In the genomic region with DNA sequence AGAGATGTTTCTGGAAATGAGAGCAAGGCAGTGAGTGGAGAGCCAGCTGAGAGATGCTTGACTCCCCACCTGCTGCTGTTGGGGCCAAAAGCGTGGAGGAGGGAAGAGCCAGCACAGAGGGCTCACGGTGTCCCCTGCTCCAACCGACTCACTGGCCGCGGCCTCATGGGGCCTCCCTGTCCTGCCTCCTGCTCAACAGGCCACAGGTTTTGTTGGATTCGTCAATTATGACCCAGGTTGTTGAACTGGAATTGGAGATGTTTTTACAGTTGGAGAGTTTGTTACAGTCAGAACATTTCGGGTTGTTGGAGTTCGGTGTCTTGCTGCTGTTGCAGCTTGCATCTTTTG, we compare ENCODE assay signal across 16 cellular contexts. TPM values are rescaled to one million over a fixed set of nuclear protein-coding genes. Genes with fewer than 3 reads are reported as not detected.
A peak's percentile ranks its signal among the peaks of the same experiment; 100 is the strongest.
DNase-seq lines count a peak whose midpoint lies in the region; ATAC-seq and TF ChIP-seq lines count a peak whose summit lies in the region.
"Had no signal": no experiment of that assay in that cellular context is flagged by ENCODE, and none has a peak within 500 bp of the region (broad histone marks: within the 10 kb centered on the region; RNA-seq: fewer than 3 reads in every experiment).

No MANE protein-coding gene starts in this region.

- TF ChIP-seq CTCF in breast epithelium (IDR thresholded peaks at IDR 0.05) (no peak), mammary epithelial cell (conservative IDR thresholded peaks at IDR 0.05 in 1 of 2, IDR thresholded peaks at IDR 0.05 in 1 of 2; ENCODE audit: extremely low read depth in 1 of 2, insufficient read depth in 1 of 2, low read depth in 1 of 2, low read length in 2 of 2) (no peak), brain (conservative IDR thresholded peaks at IDR 0.05) (no peak), lower lobe of right lung (IDR thresholded peaks at IDR 0.05) (no peak), thoracic aorta (IDR thresholded peaks at IDR 0.05) (no peak), OCI-LY7 (conservative IDR thresholded peaks at IDR 0.05; ENCODE audit: low read length) (no peak)

- no peak overlapping the region for H3K4me3 Mint-ChIP-seq in brain
- H3K4me3 Mint-ChIP-seq: activated naive CD8-positive, alpha-beta T cell treated with anti-CD3 and anti-CD28 coated beads, Interleukin-2, amount 10 ng/mL, durations not matched to agents 7 days and 5 days; T-helper 2 cell treated with Interferon-gamma antibody and Interleukin-4, amounts not matched to agents 5 μg/mL and 100 μg/mL, for 36 hours had no signal

- CTCF ChIA-PET in mammary epithelial cell (lab: Charles Lee; ENCODE audit: low non-redundant PET) (no interaction called here), OCI-LY7 (lab: Charles Lee; ENCODE audit: unreplicated experiment) (no interaction called here)

- ATAC-seq in lower lobe of right lung (no peak), thoracic aorta (ENCODE audit: insufficient number of reproducible peaks, low FRiP score, low read depth) (no peak), sciatic nerve (no peak)

- DNase-seq in breast epithelium (ENCODE audit: low spot score in 2 of 2) (no peak), mammary epithelial cell (no peak), lower lobe of right lung (no peak), thoracic aorta (ENCODE audit: low spot score) (no peak), OCI-LY7 (ENCODE audit: low spot score) (no peak), sciatic nerve (ENCODE audit: low spot score) (no peak), NCI-H2029 treated with DMSO at 0.1 percent for 48 hours (lab: John Stamatoyannopoulos, UW) (no peak)
- DNase-seq: activated CD4-positive, CD25-positive, alpha-beta regulatory T cell treated with anti-CD3 and anti-CD28 coated beads, Interleukin-2, amount 50 U/mL, for 72 hours; activated naive CD8-positive, alpha-beta T cell treated with anti-CD3 and anti-CD28 coated beads, Interleukin-2, amount 10 ng/mL, durations not matched to agents 7 days and 5 days; Caco-2; naive B cell; NCI-H1436 treated with DMSO at 0.1 percent for 48 hours; NK-92 treated with Interleukin-12 subunit alpha and Interleukin-12 subunit beta, amount 100 ng/mL, for 24 hours; SHP77 had no signal

- no peak overlapping the region for H3K9ac ChIP-seq in mammary epithelial cell (ENCODE audit: insufficient read depth, low read length)

- WGBS in mammary epithelial cell (ENCODE audit: low coverage, missing lambda C conversion rate), result 73% methylated on average over 8 of the region's 8 CpGs

- no peaks in the 10 kb centered on the region for H3K27me3 Mint-ChIP-seq in brain
- H3K27me3 Mint-ChIP-seq: activated naive CD8-positive, alpha-beta T cell treated with anti-CD3 and anti-CD28 coated beads, Interleukin-2, amount 10 ng/mL, durations not matched to agents 7 days and 5 days; naive B cell had no signal

- peaks cover 0 to 3% (median 0%) of the 10 kb centered on the region in 5 experiments for H3K9me3 Mint-ChIP-seq in brain

- BruUV-seq in mammary epithelial cell (replicated peaks; lab: Mats Ljungman, UMichigan) (no TSS peak), OCI-LY7 (replicated peaks; lab: Mats Ljungman, UMichigan) (no TSS peak)

- H3K4me1 ChIP-seq in breast epithelium (peaks cover 39 to 49% of the 10 kb centered on the region in 2 donors), mammary epithelial cell (ENCODE audit: insufficient read depth, low read length) (peaks cover 36% of the 10 kb centered on the region), lower lobe of right lung (peaks cover 91% of the 10 kb centered on the region), thoracic aorta (ENCODE audit: control insufficient read depth in 1 of 2, low read depth in 2 of 2) (peaks cover 55 to 96% of the 10 kb centered on the region in 2 donors), OCI-LY7 (ENCODE audit: insufficient read depth, low read length, poor library complexity, severe bottlenecking) (peaks cover 2% of the 10 kb centered on the region)

- H3K27ac ChIP-seq in breast epithelium, result peak overlapping the region; percentile 76 to 88
- H3K27ac ChIP-seq in mammary epithelial cell (ENCODE audit: insufficient read depth, low read depth, low read length), result no peak overlapping the region
- H3K27ac ChIP-seq in lower lobe of right lung, result peak overlapping the region; percentile 61
- H3K27ac ChIP-seq in thoracic aorta, result peak overlapping the region; percentile 23 to 36
- no peak overlapping the region for H3K27ac ChIP-seq in OCI-LY7 (ENCODE audit: low read depth, low read length, poor library complexity, severe bottlenecking)

- H3K4me2 ChIP-seq in mammary epithelial cell (ENCODE audit: insufficient read depth, low read depth, low read length) (no peak overlapping the region), OCI-LY7 (ENCODE audit: low read length) (no peak overlapping the region)

- H4K20me1 ChIP-seq in mammary epithelial cell (ENCODE audit: insufficient read depth, low read length), result no peaks in the 10 kb centered on the region
- no peaks in the 10 kb centered on the region for H4K20me1 ChIP-seq in OCI-LY7 (ENCODE audit: insufficient read depth, low read length)

- H3K4me3 ChIP-seq in breast epithelium, result peak overlapping the region in 1 of 3 donors; percentile 41
- no peak overlapping the region for H3K4me3 ChIP-seq in mammary epithelial cell (replicated peaks in 1 of 3; ENCODE audit: insufficient read depth in 1 of 3, low read depth in 2 of 3, low read length in 3 of 3)
- no peak overlapping the region for H3K4me3 ChIP-seq in lower lobe of right lung
- peak overlapping the region; percentile 0 for H3K4me3 ChIP-seq in thoracic aorta
- H3K4me3 ChIP-seq in OCI-LY7 (ENCODE audit: low read depth, low read length, poor library complexity, severe bottlenecking), result no peak overlapping the region

- no peaks in the 10 kb centered on the region for H3K9me3 ChIP-seq in breast epithelium
- H3K9me3 ChIP-seq in mammary epithelial cell (replicated peaks; ENCODE audit: insufficient read depth, low read length), result no peaks in the 10 kb centered on the region
- H3K9me3 ChIP-seq in lower lobe of right lung, result no peaks in the 10 kb centered on the region
- no peaks in the 10 kb centered on the region for H3K9me3 ChIP-seq in thoracic aorta
- H3K9me3 ChIP-seq in OCI-LY7 (ENCODE audit: low read length), result peaks cover 4% of the 10 kb centered on the region
- H3K9me3 ChIP-seq: Caco-2 had no signal

- H3K4me1 Mint-ChIP-seq in brain, result peaks cover 80% of the 10 kb centered on the region

- H3K79me2 ChIP-seq in mammary epithelial cell (ENCODE audit: insufficient read depth, low read length) (peaks cover 99% of the 10 kb centered on the region), OCI-LY7 (ENCODE audit: insufficient read depth, low read depth, low read length) (no peaks in the 10 kb centered on the region)

- POLR2A ChIA-PET in OCI-LY7 (lab: Charles Lee), result no interaction called here

- intact Hi-C loops in breast epithelium (cut with DNase I; ENCODE audit: low total_unique reads), result no loop called here
- intact Hi-C loops in mammary epithelial cell (cut with micrococcal nuclease), result no loop called here
- intact Hi-C loops in lower lobe of right lung (cut with DNase I), result no loop called here
- intact Hi-C loops in OCI-LY7 (cut with micrococcal nuclease; ENCODE audit: unreplicated experiment), result no loop called here
- intact Hi-C loops in sciatic nerve (cut with DNase I), result no loop called here

- in situ Hi-C loops in mammary epithelial cell (cut with MboI; ENCODE audit: low sequenced_read_pairs in 2 of 2), result no loop called here

- no peaks in the 10 kb centered on the region for H3K27me3 ChIP-seq in breast epithelium
- H3K27me3 ChIP-seq in mammary epithelial cell (ENCODE audit: insufficient read depth, low read length), result no peaks in the 10 kb centered on the region
- H3K27me3 ChIP-seq in lower lobe of right lung (ENCODE audit: low read depth), result no peaks in the 10 kb centered on the region
- H3K27me3 ChIP-seq in thoracic aorta (replicated peaks; ENCODE audit: insufficient read depth), result no peaks in the 10 kb centered on the region

- TF ChIP-seq POLR2A in breast epithelium (IDR thresholded peaks at IDR 0.05), result no peak

- dilution Hi-C loops in mammary epithelial cell (cut with HindIII; ENCODE audit: low sequenced_read_pairs), result no loop called here

- H3K9me2 ChIP-seq in OCI-LY7 (ENCODE audit: insufficient read depth, low read length), result no peaks in the 10 kb centered on the region

- no peaks in the 10 kb centered on the region for H3K36me3 ChIP-seq in breast epithelium
- H3K36me3 ChIP-seq in mammary epithelial cell (ENCODE audit: insufficient read depth, low read length), result peaks cover 2% of the 10 kb centered on the region
- no peaks in the 10 kb centered on the region for H3K36me3 ChIP-seq in lower lobe of right lung
- H3K36me3 ChIP-seq in thoracic aorta, result no peaks in the 10 kb centered on the region
- H3K36me3 ChIP-seq in OCI-LY7 (ENCODE audit: insufficient read depth, low read length), result peaks cover 3% of the 10 kb centered on the region

- peaks cover 17% of the 10 kb centered on the region for H3K36me3 Mint-ChIP-seq in brain
- H3K36me3 Mint-ChIP-seq: naive B cell had no signal

- no peak overlapping the region for H2AFZ ChIP-seq in mammary epithelial cell (ENCODE audit: low read depth, low read length)
- H2AFZ ChIP-seq in OCI-LY7 (ENCODE audit: low read length), result no peak overlapping the region

- peak overlapping the region in 4 of 5 experiments; percentile 49 to 92 (median 72) for H3K27ac Mint-ChIP-seq in brain
- H3K27ac Mint-ChIP-seq: activated naive CD8-positive, alpha-beta T cell treated with anti-CD3 and anti-CD28 coated beads, Interleukin-2, amount 10 ng/mL, durations not matched to agents 7 days and 5 days; T-helper 2 cell treated with Interferon-gamma antibody and Interleukin-4, amounts not matched to agents 5 μg/mL and 100 μg/mL, for 36 hours had no signal

RNA-seq across cellular contexts. Expression of a gene that starts 21.4 kb away (rescaled TPM):
- total RNA-seq in breast epithelium (10 to 100 TPM; 22.1 to 33.8 (median 26.7) TPM), mammary epithelial cell (10 to 100 TPM; 27.2 to 47.8 TPM), lower lobe of right lung (90.0 TPM), thoracic aorta (100 to 1,000 TPM; 135 to 138 TPM), OCI-LY7 (2022) (10.0 and 11.7 TPM in 2 replicates), sciatic nerve (108 TPM)
- polyA plus RNA-seq in mammary epithelial cell (10.5 TPM), brain (ENCODE audit: insufficient read depth, low read depth, low replicate concordance) (48.5 TPM)
- polyA minus RNA-seq in mammary epithelial cell, result 34.8 TPM
- 3.4 and 4.7 TPM in 2 replicates for total RNA-seq in OCI-LY7 (2014; rRNA removed; shearing (Covaris generic))

RNA-seq across cellular contexts. Expression of a gene that starts 55.0 kb away (rescaled TPM):
- 10 to 100 TPM; 28.6 to 33.1 (median 29.9) TPM for total RNA-seq in breast epithelium
- 10 to 100 TPM; 13.5 to 70.9 TPM for total RNA-seq in mammary epithelial cell
- 11.8 TPM for polyA plus RNA-seq in mammary epithelial cell
- 5.4 TPM for polyA minus RNA-seq in mammary epithelial cell
- 112 TPM for polyA plus RNA-seq in brain (ENCODE audit: insufficient read depth, low read depth, low replicate concordance)
- total RNA-seq in lower lobe of right lung, result 50.9 TPM
- total RNA-seq in thoracic aorta, result 10 to 100 TPM; 29.1 to 52.6 TPM
- total RNA-seq in OCI-LY7 (2014; rRNA removed; shearing (Covaris generic)), result 25.7 and 47.4 TPM in 2 replicates
- 55.4 and 55.7 TPM in 2 replicates for total RNA-seq in OCI-LY7 (2022)
- 43.0 TPM for total RNA-seq in sciatic nerve

Comparison
In these comparisons a context has a peak if more than half of its experiments do, and no peak if none do; other contexts are left out.
1. H3K27ac ChIP-seq: peak in breast epithelium (2 of 2), lower lobe of right lung (single experiment) and thoracic aorta (2 of 2); none in mammary epithelial cell (single experiment) and OCI-LY7 (single experiment).